ENCODE assay signal across 10 cellular contexts in genomic region chr2:235500761-235501662, GRCh38. TPM values are rescaled to one million over a fixed set of nuclear protein-coding genes. Genes with fewer than 3 reads are reported as not detected.
DNase-seq lines count a peak whose midpoint lies in the region; ATAC-seq and TF ChIP-seq lines count a peak whose summit lies in the region.
"Had no signal": no experiment of that assay in that cellular context is flagged by ENCODE, and none has a peak within 500 bp of the region (broad histone marks: within the 10 kb centered on the region; RNA-seq: fewer than 3 reads in every experiment).

No MANE protein-coding gene starts in this region.

- H3K4me3 ChIP-seq in HUES6 (ENCODE audit: low read depth, low read length) = peak overlapping the region; percentile 25; the same call in 1 of the 2 replicates
- H3K4me3 ChIP-seq in kidney epithelial cell (ENCODE audit: low read depth, low read length) = peak overlapping the region; percentile 8

- peaks cover 39% of the 10 kb centered on the region for H3K27me3 Mint-ChIP-seq in activated T-helper 1 cell treated with anti-CD3 and anti-CD28 coated beads, Interleukin-12 subunit alpha, Interleukin-12 subunit beta, Interleukin-2, Interleukin-4 antibody, amounts not matched to agents 30 ng/mL and 10 ng/mL and 1 ng/mL, durations not matched to agents 14 hours and 24 hours and 36 hours (ENCODE audit: insufficient read depth)

- H3K9me3 Mint-ChIP-seq in activated T-helper 1 cell treated with anti-CD3 and anti-CD28 coated beads, Interleukin-12 subunit alpha, Interleukin-12 subunit beta, Interleukin-2, Interleukin-4 antibody, amounts not matched to agents 30 ng/mL and 10 ng/mL and 1 ng/mL, durations not matched to agents 14 hours and 24 hours and 36 hours = no peaks in the 10 kb centered on the region

- H3K9ac ChIP-seq in HUES6 (ENCODE audit: low read length) = no peak overlapping the region

- H3K4me1 ChIP-seq in HUES6 (ENCODE audit: control insufficient read depth, insufficient read depth, low read length) = peaks cover 70% of the 10 kb centered on the region

- intact Hi-C loops in activated T-helper 1 cell treated with anti-CD3 and anti-CD28 coated beads, Interleukin-12 subunit alpha, Interleukin-12 subunit beta, Interleukin-2, Interleukin-4 antibody, amounts not matched to agents 30 ng/mL and 10 ng/mL and 1 ng/mL, durations not matched to agents 14 hours and 24 hours and 36 hours (cut with micrococcal nuclease) = no loop called here

- H3K9me3 ChIP-seq in HUES6 (ENCODE audit: control insufficient read depth, insufficient read depth, low read depth, low read length) = no peaks in the 10 kb centered on the region

- peak overlapping the region; percentile 61; the same call in 1 of the 2 replicates for H3K27ac ChIP-seq in HUES6 (ENCODE audit: low read depth, low read length)

- no peaks in the 10 kb centered on the region for H3K36me3 Mint-ChIP-seq in activated T-helper 1 cell treated with anti-CD3 and anti-CD28 coated beads, Interleukin-12 subunit alpha, Interleukin-12 subunit beta, Interleukin-2, Interleukin-4 antibody, amounts not matched to agents 30 ng/mL and 10 ng/mL and 1 ng/mL, durations not matched to agents 14 hours and 24 hours and 36 hours (ENCODE audit: low read depth)
- H3K36me3 Mint-ChIP-seq: naive B cell had no signal

- TF ChIP-seq CTCF in kidney epithelial cell (IDR thresholded peaks at IDR 0.05; ENCODE audit: insufficient read depth, low read length, poor library complexity, severe bottlenecking) = no peak

- peaks cover 16% of the 10 kb centered on the region for H3K4me1 Mint-ChIP-seq in activated T-helper 1 cell treated with anti-CD3 and anti-CD28 coated beads, Interleukin-12 subunit alpha, Interleukin-12 subunit beta, Interleukin-2, Interleukin-4 antibody, amounts not matched to agents 30 ng/mL and 10 ng/mL and 1 ng/mL, durations not matched to agents 14 hours and 24 hours and 36 hours (ENCODE audit: low read depth)
- H3K4me1 Mint-ChIP-seq: naive B cell had no signal

- H3K27me3 ChIP-seq in HUES6 (ENCODE audit: control insufficient read depth, insufficient read depth, low read length) (no peaks in the 10 kb centered on the region), kidney epithelial cell (ENCODE audit: control insufficient read depth, insufficient read depth, low read length) (no peaks in the 10 kb centered on the region)

- H3K4me3 Mint-ChIP-seq in activated T-helper 1 cell treated with anti-CD3 and anti-CD28 coated beads, Interleukin-12 subunit alpha, Interleukin-12 subunit beta, Interleukin-2, Interleukin-4 antibody, amounts not matched to agents 30 ng/mL and 10 ng/mL and 1 ng/mL, durations not matched to agents 14 hours and 24 hours and 36 hours = peak overlapping the region; percentile 49
- H3K4me3 Mint-ChIP-seq: naive B cell had no signal

- ATAC-seq in HG02623 (IDR thresholded peaks at IDR 0.05; ENCODE audit: unreplicated experiment) (no peak), HG03135 (IDR thresholded peaks at IDR 0.05; ENCODE audit: unreplicated experiment) (no peak)

- no peak overlapping the region for H3K27ac Mint-ChIP-seq in activated T-helper 1 cell treated with anti-CD3 and anti-CD28 coated beads, Interleukin-12 subunit alpha, Interleukin-12 subunit beta, Interleukin-2, Interleukin-4 antibody, amounts not matched to agents 30 ng/mL and 10 ng/mL and 1 ng/mL, durations not matched to agents 14 hours and 24 hours and 36 hours
- H3K27ac Mint-ChIP-seq: naive B cell had no signal

- no peaks in the 10 kb centered on the region for H3K36me3 ChIP-seq in HUES6 (ENCODE audit: control insufficient read depth, insufficient read depth, low read length)
- no peaks in the 10 kb centered on the region for H3K36me3 ChIP-seq in kidney epithelial cell (ENCODE audit: control insufficient read depth, insufficient read depth, low read length)

- DNase-seq in Daoy (ENCODE audit: low read depth) (peak; percentile 64), kidney epithelial cell (ENCODE audit: low read depth) (no peak), NCI-H510A treated with DMSO at 0.1 percent for 48 hours (lab: John Stamatoyannopoulos, UW) (no peak), NCI-H187 treated with DMSO at 0.1 percent for 48 hours (lab: John Stamatoyannopoulos, UW) (no peak)
- no peak for DNase-seq in activated T-helper 1 cell treated with anti-CD3 and anti-CD28 coated beads, Interleukin-12 subunit alpha, Interleukin-12 subunit beta, Interleukin-2, Interleukin-4 antibody, amounts not matched to agents 30 ng/mL and 10 ng/mL and 1 ng/mL, durations not matched to agents 14 hours and 24 hours and 36 hours (ENCODE audit: low spot score)
- DNase-seq: naive B cell, NCI-H345 had no signal

RNA-seq across cellular contexts. Expression of gene AGAP1, which starts 7.2 kb away (rescaled TPM):
- 7.2 and 9.3 TPM in 2 replicates for total RNA-seq in Daoy (2014; rRNA removed; shearing (Covaris generic))
- 2.0 and 2.9 TPM in 2 replicates for total RNA-seq in activated T-helper 1 cell treated with anti-CD3 and anti-CD28 coated beads, Interleukin-12 subunit alpha, Interleukin-12 subunit beta, Interleukin-2, Interleukin-4 antibody, amounts not matched to agents 30 ng/mL and 10 ng/mL and 1 ng/mL, durations not matched to agents 14 hours and 24 hours and 36 hours
- total RNA-seq in kidney epithelial cell = 33.7 and 42.0 TPM in 2 replicates
